In genomic region chr6:34583861-34584604, GRCh38 we compare ENCODE assay signal across 29 cellular contexts. TPM values are rescaled to one million over a fixed set of nuclear protein-coding genes. Genes with fewer than 3 reads are reported as not detected.
DNase-seq lines count a peak whose midpoint lies in the region; ATAC-seq, FAIRE-seq and TF ChIP-seq lines count a peak whose summit lies in the region.
"Had no signal": no experiment of that assay in that cellular context is flagged by ENCODE, and none has a peak within 500 bp of the region (broad histone marks: within the 10 kb centered on the region; RNA-seq: fewer than 3 reads in every experiment).

No MANE protein-coding gene starts in this region.

- H4K20me1 ChIP-seq in HepG2 (ENCODE audit: insufficient read depth, low read length) = no peaks in the 10 kb centered on the region

- no peak for TF ChIP-seq EP300 in HepG2 (IDR thresholded peaks at IDR 0.05; ENCODE audit: low read depth in 2 of 2, low read length in 2 of 2)
- no peak for TF ChIP-seq EP300 in HepG2 (CRISPR knock-in tag; IDR thresholded peaks at IDR 0.05; ENCODE audit: borderline replicate concordance)

- no peaks in the 10 kb centered on the region for H3K9me3 ChIP-seq in HepG2 (ENCODE audit: low read length)
- H3K9me3 ChIP-seq: upper lobe of left lung had no signal

- no peak overlapping the region for H3K4me2 ChIP-seq in HepG2 (ENCODE audit: low read depth, low read length)

- H3K9ac ChIP-seq in HepG2 (ENCODE audit: insufficient read depth, low read depth, low read length) = no peak overlapping the region

- in situ Hi-C loops in HepG2 (cut with HindIII; ENCODE audit: extremely low pct_ligation_motif_present, low pct_unique_long_range_greater_than_20kb) = no loop called here

- no TSS peak for BruUV-seq in HepG2 (replicated peaks; lab: Mats Ljungman, UMichigan)

- TF ChIP-seq CTCF in HepG2 (CRISPR knock-in tag; IDR thresholded peaks at IDR 0.05) (no peak), osteocyte (IDR thresholded peaks at IDR 0.05) (no peak)

- CTCF ChIA-PET in HepG2 (lab: Yijun Ruan, JAX; ENCODE audit: low intra/inter-chr PET ratio, low total read pairs) = no interaction called here

- intact Hi-C loops in HepG2 (cut with micrococcal nuclease; ENCODE audit: unreplicated experiment) = no loop called here

- no peaks in the 10 kb centered on the region for H3K79me2 ChIP-seq in HepG2 (ENCODE audit: insufficient read depth, low read length)

- H3K27ac Mint-ChIP-seq in T-helper 1 cell treated with Interleukin-12 subunit alpha and Interleukin-12 subunit beta and Interleukin-4 antibody, amounts not matched to agents 30 μg/mL and 1 μg/mL, for 36 hours = peak overlapping the region; percentile 56
- H3K27ac Mint-ChIP-seq in stimulated activated naive CD8-positive, alpha-beta T cell treated with anti-CD3 and anti-CD28 coated beads, Interleukin-15, amount 100 ng/mL, for 72 hours = peak overlapping the region; percentile 59 to 62
- H3K27ac Mint-ChIP-seq in osteocyte (ENCODE audit: unreplicated experiment) = no peak overlapping the region
- H3K27ac Mint-ChIP-seq: activated naive CD4-positive, alpha-beta T cell treated with anti-CD3 and anti-CD28 coated beads, Interleukin-2, amount 50 U/mL, for 24 hours; HFFc6 had no signal

- POLR2A ChIA-PET in HepG2 (lab: Yijun Ruan, JAX) = no interaction called here

- H2AFZ ChIP-seq in HepG2 (ENCODE audit: low read length) = no peak overlapping the region

- H3K4me1 Mint-ChIP-seq in T-helper 1 cell treated with Interleukin-12 subunit alpha and Interleukin-12 subunit beta and Interleukin-4 antibody, amounts not matched to agents 30 μg/mL and 1 μg/mL, for 36 hours (ENCODE audit: low read depth) = peaks cover 9% of the 10 kb centered on the region
- peaks cover 9% of the 10 kb centered on the region for H3K4me1 Mint-ChIP-seq in stimulated activated naive CD8-positive, alpha-beta T cell treated with anti-CD3 and anti-CD28 coated beads, Interleukin-15, amount 100 ng/mL, for 72 hours
- H3K4me1 Mint-ChIP-seq in osteocyte (ENCODE audit: unreplicated experiment) = peaks cover 5% of the 10 kb centered on the region

- H3K36me3 Mint-ChIP-seq in T-helper 1 cell treated with Interleukin-12 subunit alpha and Interleukin-12 subunit beta and Interleukin-4 antibody, amounts not matched to agents 30 μg/mL and 1 μg/mL, for 36 hours (ENCODE audit: low read depth) = peaks cover 4% of the 10 kb centered on the region
- peaks cover 5% of the 10 kb centered on the region for H3K36me3 Mint-ChIP-seq in osteocyte (ENCODE audit: unreplicated experiment)
- H3K36me3 Mint-ChIP-seq: activated naive CD4-positive, alpha-beta T cell treated with anti-CD3 and anti-CD28 coated beads, Interleukin-2, amount 50 U/mL, for 24 hours had no signal

- no peak for TF ChIP-seq RAD21 in HepG2 (CRISPR knock-in tag; IDR thresholded peaks at IDR 0.05)

- peaks cover 19 to 33% of the 10 kb centered on the region in 2 experiments for H3K36me3 ChIP-seq in HepG2 (replicated peaks in 1 of 2; ENCODE audit: control insufficient read depth in 1 of 2, insufficient read depth in 2 of 2, low read length in 2 of 2)

- H3K4me3 Mint-ChIP-seq in T-helper 1 cell treated with Interleukin-12 subunit alpha and Interleukin-12 subunit beta and Interleukin-4 antibody, amounts not matched to agents 30 μg/mL and 1 μg/mL, for 36 hours = no peak overlapping the region
- H3K4me3 Mint-ChIP-seq in stimulated activated naive CD8-positive, alpha-beta T cell treated with anti-CD3 and anti-CD28 coated beads, Interleukin-15, amount 100 ng/mL, for 72 hours = no peak overlapping the region
- no peak overlapping the region for H3K4me3 Mint-ChIP-seq in osteocyte (ENCODE audit: unreplicated experiment)
- H3K4me3 Mint-ChIP-seq: activated naive CD4-positive, alpha-beta T cell treated with anti-CD3 and anti-CD28 coated beads, Interleukin-2, amount 50 U/mL, for 24 hours; HFFc6 had no signal

- no peaks in the 10 kb centered on the region for H3K4me1 ChIP-seq in HepG2 (ENCODE audit: insufficient read depth, low read length)
- H3K4me1 ChIP-seq: upper lobe of left lung had no signal

- H3K27ac ChIP-seq in HepG2 (ENCODE audit: extremely low read length, insufficient read depth, low read length) = no peak overlapping the region
- H3K27ac ChIP-seq: 22Rv1, upper lobe of left lung, WERI-Rb-1 had no signal

- no peak overlapping the region for H3K4me3 ChIP-seq in HepG2 (replicated peaks in 1 of 3; ENCODE audit: insufficient read depth in 1 of 3, low read depth in 2 of 3, low read length in 3 of 3)
- H3K4me3 ChIP-seq: upper lobe of left lung had no signal

- no peaks in the 10 kb centered on the region for H3K9me3 Mint-ChIP-seq in T-helper 1 cell treated with Interleukin-12 subunit alpha and Interleukin-12 subunit beta and Interleukin-4 antibody, amounts not matched to agents 30 μg/mL and 1 μg/mL, for 36 hours
- no peaks in the 10 kb centered on the region for H3K9me3 Mint-ChIP-seq in stimulated activated naive CD8-positive, alpha-beta T cell treated with anti-CD3 and anti-CD28 coated beads, Interleukin-15, amount 100 ng/mL, for 72 hours
- no peaks in the 10 kb centered on the region for H3K9me3 Mint-ChIP-seq in osteocyte (ENCODE audit: unreplicated experiment)
- H3K9me3 Mint-ChIP-seq: activated naive CD4-positive, alpha-beta T cell treated with anti-CD3 and anti-CD28 coated beads, Interleukin-2, amount 50 U/mL, for 24 hours; HFFc6 had no signal

- FAIRE-seq in HepG2 (lab: Jason Lieb, UNC) (no peak), RCC 7860 (lab: Jason Lieb, UNC) (no peak)
- FAIRE-seq: astrocyte, kidney had no signal

- H3K27me3 Mint-ChIP-seq in T-helper 1 cell treated with Interleukin-12 subunit alpha and Interleukin-12 subunit beta and Interleukin-4 antibody, amounts not matched to agents 30 μg/mL and 1 μg/mL, for 36 hours (ENCODE audit: low read depth) = no peaks in the 10 kb centered on the region
- no peaks in the 10 kb centered on the region for H3K27me3 Mint-ChIP-seq in stimulated activated naive CD8-positive, alpha-beta T cell treated with anti-CD3 and anti-CD28 coated beads, Interleukin-15, amount 100 ng/mL, for 72 hours
- no peaks in the 10 kb centered on the region for H3K27me3 Mint-ChIP-seq in osteocyte (ENCODE audit: unreplicated experiment)
- H3K27me3 Mint-ChIP-seq: activated naive CD4-positive, alpha-beta T cell treated with anti-CD3 and anti-CD28 coated beads, Interleukin-2, amount 50 U/mL, for 24 hours had no signal

- no peak for TF ChIP-seq POLR2A in HepG2 (IDR thresholded peaks at IDR 0.05; ENCODE audit: insufficient read depth in 1 of 2, low read depth in 2 of 2, low read length in 2 of 2)

- WGBS in HepG2 (ENCODE audit: low lambda C conversion rate) = 87% methylated on average over 5 of the region's 5 CpGs

- ATAC-seq in stimulated activated naive CD8-positive, alpha-beta T cell treated with anti-CD3 and anti-CD28 coated beads, Interleukin-15, amount 100 ng/mL, for 72 hours = no peak
- no peak for ATAC-seq in stimulated activated naive CD8-positive, alpha-beta T cell treated with anti-CD3 and anti-CD28 coated beads, Interleukin-15, Interleukin-2, amounts not matched to agents 100 U/mL and 50 U/mL, for 24 hours
- no peak for ATAC-seq in HepG2
- ATAC-seq: left ventricle myocardium superior had no signal

- H3K27me3 ChIP-seq in HepG2 (ENCODE audit: control insufficient read depth in 1 of 2, insufficient read depth in 2 of 2, low read length in 2 of 2) = no peaks in the 10 kb centered on the region
- H3K27me3 ChIP-seq: upper lobe of left lung had no signal

- DNase-seq in T-helper 1 cell (no peak), HepG2 (ENCODE audit: low spot score) (no peak), RCC 7860 (ENCODE audit: low spot score) (no peak), osteocyte (ENCODE audit: extremely low spot score, unreplicated experiment) (no peak), SKM-1 treated with dmso at 0.1 percent for 144 hours (lab: John Stamatoyannopoulos, UW; ENCODE audit: unreplicated experiment) (no peak)
- DNase-seq in stimulated activated naive CD8-positive, alpha-beta T cell treated with anti-CD3 and anti-CD28 coated beads, Interleukin-15, amount 100 ng/mL, for 72 hours = no peak
- DNase-seq in stimulated activated naive CD8-positive, alpha-beta T cell treated with anti-CD3 and anti-CD28 coated beads, Interleukin-15, Interleukin-2, amounts not matched to agents 100 U/mL and 50 U/mL, for 24 hours = no peak
- DNase-seq: activated T-cell treated with anti-CD3 and anti-CD28 coated beads, Interleukin-2, amount 50 U/mL, for 48 hours; C1 segment of cervical spinal cord; cortex of kidney; DND-41; effector memory CD4-positive, alpha-beta T cell; GF-D8; HFFc6; kidney; left ventricle myocardium superior; NCI-H1048; NCI-H446; NCI-H748 treated with DMSO at 0.1 percent for 48 hours; SHP77; stimulated activated CD4-positive, alpha-beta T cell treated with anti-CD3 and anti-CD28 coated beads, Interleukin-4, amount 100 ng/mL, for 4 hours; T-helper 9 cell; upper lobe of left lung had no signal

RNA-seq across cellular contexts. Expression of gene SPDEF, which starts 27.9 kb away (rescaled TPM):
- total RNA-seq in HepG2 (2016; rRNA removed; fragmentation: Illumina TruSeq; extraction: Trizol) = not detected in 2 replicates
- not detected in 2 replicates for total RNA-seq in HepG2 (2016; cell fraction: cytosol; rRNA removed; fragmentation: Illumina TruSeq; extraction: Trizol; ENCODE audit: low read depth)
- total RNA-seq in HepG2 (2016; cell fraction: insoluble cytoplasmic fraction; rRNA removed; fragmentation: Illumina TruSeq; extraction: Trizol) = not detected in 2 replicates
- total RNA-seq in HepG2 (2016; cell fraction: membrane; rRNA removed; fragmentation: Illumina TruSeq; extraction: Trizol) = not detected in 2 replicates
- not detected in 2 replicates for total RNA-seq in HepG2 (2016; cell fraction: nucleus; rRNA removed; fragmentation: Illumina TruSeq; extraction: Trizol)
- 0.03 TPM in 1 of 2 replicates, not detected in the other for polyA plus RNA-seq in HepG2 (2011; rRNA removed)
- polyA plus RNA-seq in HepG2 (2011; cell fraction: cytosol; rRNA removed) = not detected in 2 replicates
- 0.07 and 0.08 TPM in 2 replicates for polyA plus RNA-seq in HepG2 (2011; cell fraction: nucleus; rRNA removed)
- polyA plus RNA-seq in HepG2 (2012) = not detected in 2 replicates
- not detected in 2 replicates for polyA plus RNA-seq in HepG2 (2016; cell fraction: cytosol; fragmentation: Illumina TruSeq; extraction: Trizol; ENCODE audit: low read depth)
- not detected in 2 replicates for polyA plus RNA-seq in HepG2 (2016; cell fraction: insoluble cytoplasmic fraction; fragmentation: Illumina TruSeq; extraction: Trizol; ENCODE audit: low read depth)
- not detected in 2 replicates for polyA plus RNA-seq in HepG2 (2016; cell fraction: membrane; fragmentation: Illumina TruSeq; extraction: Trizol; ENCODE audit: low read depth)
- polyA plus RNA-seq in HepG2 (2016; cell fraction: nucleus; fragmentation: Illumina TruSeq; extraction: Trizol; ENCODE audit: insufficient read depth, low read depth) = not detected in 2 replicates
- polyA minus RNA-seq in HepG2 (2011; rRNA and poly(A)+ RNA removed; ENCODE audit: low replicate concordance) = not detected in 2 replicates
- polyA minus RNA-seq in HepG2 (2011; cell fraction: cytosol; rRNA and poly(A)+ RNA removed) = not detected in 2 replicates
- polyA minus RNA-seq in HepG2 (2011; cell fraction: nucleus; rRNA and poly(A)+ RNA removed) = not detected in 2 replicates
- not detected in 2 replicates for total RNA-seq in osteocyte
- total RNA-seq: HFFc6, left ventricle myocardium superior, pulmonary artery endothelial cell had no signal
